Comparison of ENCODE assay signal across 12 cellular contexts in the genomic region with DNA sequence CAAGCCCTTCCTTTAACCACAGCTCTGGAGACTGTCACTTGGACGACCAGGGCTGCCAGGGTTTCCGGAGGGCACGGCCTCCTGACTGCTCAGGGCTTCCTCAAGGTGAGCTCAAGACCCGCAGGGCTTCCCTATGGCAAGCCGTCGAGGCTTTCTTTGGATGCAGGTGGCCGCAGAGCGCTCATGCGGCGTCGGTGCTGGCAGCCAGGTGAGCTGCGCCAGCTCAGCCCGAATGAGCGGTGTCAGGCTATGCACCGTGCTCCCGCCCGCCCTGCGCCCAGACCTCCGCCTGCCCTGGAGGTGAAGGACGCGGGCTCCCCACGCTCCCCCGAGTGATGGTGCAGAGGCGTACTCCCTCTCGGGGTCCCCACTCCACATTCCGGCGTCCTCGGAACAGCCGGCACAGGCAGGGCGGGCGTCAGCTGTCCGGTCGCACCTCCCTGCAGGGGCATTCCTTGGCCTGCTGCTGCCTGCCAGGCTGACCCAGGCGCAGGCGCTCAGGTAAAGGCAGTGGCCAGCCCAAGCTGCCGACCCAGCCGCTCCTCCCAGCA. TPM values are rescaled to one million over a fixed set of nuclear protein-coding genes. Genes with fewer than 3 reads are reported as not detected.
DNase-seq lines count a peak whose midpoint lies in the region; TF ChIP-seq lines count a peak whose summit lies in the region.
"Had no signal": no experiment of that assay in that cellular context is flagged by ENCODE, and none has a peak within 500 bp of the region (broad histone marks: within the 10 kb centered on the region; RNA-seq: fewer than 3 reads in every experiment).

No MANE protein-coding gene starts in this region.

- H3K36me3 ChIP-seq in uterus = no peaks in the 10 kb centered on the region

- H3K27ac ChIP-seq in uterus = peak overlapping the region; percentile 78 to 80

- H3K4me3 ChIP-seq in fibroblast of mammary gland (ENCODE audit: control insufficient read depth, low read depth, low read length) = peak overlapping the region; percentile 51
- peak overlapping the region; percentile 33 to 36 for H3K4me3 ChIP-seq in uterus

- H3K9me3 ChIP-seq in uterus = no peaks in the 10 kb centered on the region

- TF ChIP-seq CTCF in fibroblast of mammary gland (conservative IDR thresholded peaks at IDR 0.05; ENCODE audit: control insufficient read depth, insufficient read depth, low read depth, low read length) (no peak), uterus (IDR thresholded peaks at IDR 0.05) (no peak)

- H3K4me1 ChIP-seq in uterus = no peaks in the 10 kb centered on the region

- H3K27me3 ChIP-seq in uterus = no peaks in the 10 kb centered on the region

- TF ChIP-seq POLR2A in uterus (IDR thresholded peaks at IDR 0.05) = no peak

- DNase-seq in NCI-H146 (lab: John Stamatoyannopoulos, UW) (peak; percentile 73), NCI-H146 treated with DMSO at 0.1 percent for 48 hours (lab: John Stamatoyannopoulos, UW; ENCODE audit: unreplicated experiment) (no peak), fibroblast of mammary gland (ENCODE audit: low read depth) (no peak), myocyte (ENCODE audit: low read depth) (peak; percentile 77), uterus (no peak), NCI-H2227 treated with DMSO at 0.1 percent for 48 hours (lab: John Stamatoyannopoulos, UW) (no peak), AG08395 (ENCODE audit: low spot score) (no peak), NCI-H1092 treated with DMSO at 0.1 percent for 48 hours (lab: John Stamatoyannopoulos, UW) (no peak)
- DNase-seq: NCI-H1105 treated with DMSO at 0.1 percent for 48 hours, T-cell had no signal

- intact Hi-C loops in uterus (cut with DNase I; ENCODE audit: low total_unique reads) = loop anchor here (10.0 kb wide), 1 partner anchor 88 kb away; the partner anchor contains the start of gene AFG3L2

RNA-seq across cellular contexts. Expression of gene TUBB6, which starts 20.8 kb away (rescaled TPM):
- total RNA-seq in myocyte = 1,598 and 1,800 TPM in 2 replicates
- polyA plus RNA-seq in myocyte (2012) = 1,133 TPM
- total RNA-seq in uterus = 100 to 1,000 TPM; 222 to 456 (median 280) TPM

RNA-seq across cellular contexts. Expression of gene CIDEA, which starts 33.0 kb away (rescaled TPM):
- total RNA-seq in myocyte = not detected in 2 replicates
- not detected for polyA plus RNA-seq in myocyte (2012)
- not detected for total RNA-seq in uterus
- total RNA-seq: activated naive CD4-positive, alpha-beta T cell treated with anti-CD3 and anti-CD28 coated beads, Interleukin-2, amount 50 U/mL, for 72 hours; lung microvascular endothelial cell; T-cell had no signal

Comparison
In these comparisons a context has a peak if more than half of its experiments do, and no peak if none do; other contexts are left out.
1. DNase-seq: peak in NCI-H146 (single experiment) and myocyte (single experiment); none in NCI-H146 treated with DMSO at 0.1 percent for 48 hours (single experiment), fibroblast of mammary gland (single experiment), uterus (0 of 2), NCI-H2227 treated with DMSO at 0.1 percent for 48 hours (single experiment), AG08395 (single experiment) and NCI-H1092 treated with DMSO at 0.1 percent for 48 hours (single experiment).